ENCODE assay signal across 8 cellular contexts in genomic region chr1:7770620-7770938, GRCh38. TPM values are rescaled to one million over a fixed set of nuclear protein-coding genes. Genes with fewer than 3 reads are reported as not detected.
A peak's percentile ranks its signal among the peaks of the same experiment; 100 is the strongest.
DNase-seq lines count a peak whose midpoint lies in the region; ATAC-seq and TF ChIP-seq lines count a peak whose summit lies in the region.

No MANE protein-coding gene starts in this region.

- H3K4me3 ChIP-seq in MG63, result peak overlapping the region; percentile 71

- TF ChIP-seq CTCF in mesothelial cell of epicardium (IDR thresholded peaks at IDR 0.05; ENCODE audit: unreplicated experiment), result no peak

- no peak for DNase-seq in MG63
- no peak for DNase-seq in central memory CD8-positive, alpha-beta T cell (ENCODE audit: low spot score in 2 of 2)
- no peak for DNase-seq in mesothelial cell of epicardium (ENCODE audit: low spot score in 2 of 2, unreplicated experiment in 2 of 2)
- no peak for DNase-seq in NCI-H2107 treated with DMSO at 0.1 percent for 48 hours (lab: John Stamatoyannopoulos, UW; ENCODE audit: unreplicated experiment)
- no peak for DNase-seq in cerebellar nuclear complex (lab: John Stamatoyannopoulos, UW)
- DNase-seq in activated CD4-positive, CD25-positive, alpha-beta regulatory T cell (lab: John Stamatoyannopoulos, UW), result no peak

- peaks cover 11% of the 10 kb centered on the region for H3K27me3 Mint-ChIP-seq in central memory CD8-positive, alpha-beta T cell
- no peaks in the 10 kb centered on the region for H3K27me3 Mint-ChIP-seq in mesothelial cell of epicardium (ENCODE audit: low read depth)

- H3K4me3 Mint-ChIP-seq in central memory CD8-positive, alpha-beta T cell, result peak overlapping the region; percentile 90
- peak overlapping the region; percentile 80 for H3K4me3 Mint-ChIP-seq in mesothelial cell of epicardium

- H3K36me3 ChIP-seq in ES-I3 (ENCODE audit: insufficient read depth, low read length) (peaks cover 3% of the 10 kb centered on the region; the same call in 1 of the 2 replicates), MG63 (peaks cover 25% of the 10 kb centered on the region)

- H3K9ac ChIP-seq in ES-I3 (ENCODE audit: low read depth, low read length), result peak overlapping the region; percentile 87; the same call in 1 of the 2 replicates

- no peaks in the 10 kb centered on the region for H3K27me3 ChIP-seq in MG63

- H3K4me1 ChIP-seq in ES-I3 (ENCODE audit: insufficient read depth, low read length), result no peaks in the 10 kb centered on the region

- peaks cover 10% of the 10 kb centered on the region for H3K36me3 Mint-ChIP-seq in central memory CD8-positive, alpha-beta T cell (ENCODE audit: insufficient read depth)
- H3K36me3 Mint-ChIP-seq in mesothelial cell of epicardium, result peaks cover 15% of the 10 kb centered on the region

- H3K27ac Mint-ChIP-seq in central memory CD8-positive, alpha-beta T cell (ENCODE audit: low read depth), result no peak overlapping the region
- peak overlapping the region; percentile 84 for H3K27ac Mint-ChIP-seq in mesothelial cell of epicardium

- no peaks in the 10 kb centered on the region for H3K9me3 ChIP-seq in ES-I3 (ENCODE audit: control insufficient read depth, insufficient read depth, low read length)
- no peaks in the 10 kb centered on the region; the same call in 1 of the 2 replicates for H3K9me3 ChIP-seq in MG63

- H3K9me3 Mint-ChIP-seq in central memory CD8-positive, alpha-beta T cell, result no peaks in the 10 kb centered on the region
- peaks cover 3% of the 10 kb centered on the region for H3K9me3 Mint-ChIP-seq in mesothelial cell of epicardium

- no peak for ATAC-seq in central memory CD8-positive, alpha-beta T cell (replicated peaks; ENCODE audit: extremely low read depth, poor library complexity, severe bottlenecking)
- no peak for ATAC-seq in HG03571 (IDR thresholded peaks at IDR 0.05; ENCODE audit: unreplicated experiment)

- H3K4me1 Mint-ChIP-seq in central memory CD8-positive, alpha-beta T cell, result peaks cover 17% of the 10 kb centered on the region
- peaks cover 16% of the 10 kb centered on the region for H3K4me1 Mint-ChIP-seq in mesothelial cell of epicardium

RNA-seq across cellular contexts. Expression of gene VAMP3, which starts 0.5 kb away (rescaled TPM):
- 87.1 and 124 TPM in 2 replicates for total RNA-seq in MG63 (2014; rRNA removed; shearing (Covaris generic); ENCODE audit: low replicate concordance)
- total RNA-seq in mesothelial cell of epicardium, result 76.0 to 78.6 TPM (median 77.2 TPM) in 3 replicates

RNA-seq across cellular contexts. Expression of gene PER3, which starts 13.5 kb away (rescaled TPM):
- total RNA-seq in MG63 (2014; rRNA removed; shearing (Covaris generic); ENCODE audit: low replicate concordance), result 0.67 and 1.2 TPM in 2 replicates
- 11.1 to 11.5 TPM (median 11.1 TPM) in 3 replicates for total RNA-seq in mesothelial cell of epicardium
